Comparison of ENCODE assay signal across 8 cellular contexts in the genomic region with DNA sequence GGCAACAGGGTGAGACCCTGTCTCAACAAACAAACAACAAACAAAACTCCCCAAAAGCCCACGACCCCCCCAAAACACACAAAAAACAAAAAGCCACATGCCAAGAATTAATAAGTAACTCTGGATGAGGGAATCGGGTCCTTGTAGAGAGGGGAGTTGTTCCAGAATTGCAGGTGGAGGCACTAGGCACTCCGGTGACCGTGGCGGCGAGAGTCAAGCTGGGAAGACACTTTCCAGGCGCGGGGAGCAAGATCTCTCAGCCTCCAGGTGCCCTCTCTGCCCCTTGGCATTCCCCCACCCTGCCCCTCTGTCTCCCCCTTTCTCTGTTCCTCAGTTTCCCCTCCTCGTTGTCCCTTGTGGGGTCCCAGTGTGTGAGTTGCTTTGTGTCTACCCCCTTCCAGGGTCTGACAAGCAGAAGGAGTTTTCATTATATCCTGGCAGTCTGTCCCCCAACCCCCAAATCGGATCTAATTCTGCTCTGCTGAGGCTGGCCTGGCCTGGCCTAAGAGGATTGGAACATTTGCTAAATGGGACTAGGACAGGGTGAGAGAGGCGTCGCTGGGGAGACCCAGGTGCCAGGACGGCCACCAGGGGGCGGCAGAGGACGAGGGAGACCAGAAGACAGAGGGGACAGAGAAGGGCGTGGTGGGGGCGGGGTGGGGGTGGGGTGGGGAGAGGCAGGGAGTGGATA. TPM values are rescaled to one million over a fixed set of nuclear protein-coding genes. Genes with fewer than 3 reads are reported as not detected.
DNase-seq lines count a peak whose midpoint lies in the region; ATAC-seq, FAIRE-seq and TF ChIP-seq lines count a peak whose summit lies in the region.

No MANE protein-coding gene starts in this region.

- H3K27ac ChIP-seq in small intestine (ENCODE audit: low read depth in 1 of 2, low read length in 1 of 2) = no peak overlapping the region

- 28 to 36% (median 31%) methylated on average over 15 to 17 of the region's 17 CpGs for WGBS in small intestine, 3 donors

- intact Hi-C loops in left ventricle myocardium superior (cut with micrococcal nuclease) = no loop called here

- no peaks in the 10 kb centered on the region for H3K36me3 ChIP-seq in small intestine (ENCODE audit: control insufficient read depth in 2 of 2, insufficient read depth in 2 of 2, low read length in 2 of 2)

- TF ChIP-seq CTCF in LNCAP (IDR thresholded peaks at IDR 0.05) = peak; percentile 48

- no peaks in the 10 kb centered on the region for H3K9me3 Mint-ChIP-seq in activated naive CD8-positive, alpha-beta T cell treated with anti-CD3 and anti-CD28 coated beads, Interleukin-2, amount 50 U/mL, for 24 hours

- H3K27me3 ChIP-seq in small intestine (ENCODE audit: control insufficient read depth in 2 of 2, insufficient read depth in 2 of 2, low read length in 2 of 2) = no peaks in the 10 kb centered on the region

- no peaks in the 10 kb centered on the region for H3K36me3 Mint-ChIP-seq in activated naive CD8-positive, alpha-beta T cell treated with anti-CD3 and anti-CD28 coated beads, Interleukin-2, amount 50 U/mL, for 24 hours (ENCODE audit: low read depth)

- H3K9me3 ChIP-seq in small intestine (ENCODE audit: control insufficient read depth, low read depth) = no peaks in the 10 kb centered on the region

- ATAC-seq in activated naive CD8-positive, alpha-beta T cell treated with anti-CD3 and anti-CD28 coated beads, Interleukin-2, amount 50 U/mL, for 24 hours = peak; percentile 76
- peak; percentile 79 for ATAC-seq in left ventricle myocardium superior
- ATAC-seq in HG03520 (IDR thresholded peaks at IDR 0.05; ENCODE audit: unreplicated experiment) = no peak
- ATAC-seq in HG03460 (IDR thresholded peaks at IDR 0.05; ENCODE audit: unreplicated experiment) = no peak

- peaks cover 3% of the 10 kb centered on the region for H3K27me3 Mint-ChIP-seq in activated naive CD8-positive, alpha-beta T cell treated with anti-CD3 and anti-CD28 coated beads, Interleukin-2, amount 50 U/mL, for 24 hours

- no peaks in the 10 kb centered on the region for H3K4me1 ChIP-seq in small intestine (ENCODE audit: control insufficient read depth in 2 of 2, insufficient read depth in 1 of 2, low read depth in 1 of 2, low read length in 1 of 2)

- FAIRE-seq in small intestine (lab: Jason Lieb, UNC) = no peak

- DNase-seq in EH (ENCODE audit: low read depth) (peak; percentile 64), T-helper 1 cell (peak; percentile 41 to 71 (median 59)), left ventricle myocardium superior (peak; percentile 83), small intestine (peak; percentile 58)
- DNase-seq in activated naive CD8-positive, alpha-beta T cell treated with anti-CD3 and anti-CD28 coated beads, Interleukin-2, amount 50 U/mL, for 24 hours = peak; percentile 87

- no peaks in the 10 kb centered on the region for H3K4me1 Mint-ChIP-seq in activated naive CD8-positive, alpha-beta T cell treated with anti-CD3 and anti-CD28 coated beads, Interleukin-2, amount 50 U/mL, for 24 hours

- H3K4me3 Mint-ChIP-seq in activated naive CD8-positive, alpha-beta T cell treated with anti-CD3 and anti-CD28 coated beads, Interleukin-2, amount 50 U/mL, for 24 hours = no peak overlapping the region

- no peak overlapping the region for H3K27ac Mint-ChIP-seq in activated naive CD8-positive, alpha-beta T cell treated with anti-CD3 and anti-CD28 coated beads, Interleukin-2, amount 50 U/mL, for 24 hours

- H3K4me3 ChIP-seq in small intestine (ENCODE audit: low read depth in 1 of 2, low read length in 2 of 2) = no peak overlapping the region

RNA-seq across cellular contexts. Expression of a gene that starts 8.3 kb away (rescaled TPM):
- not detected for total RNA-seq in left ventricle myocardium superior
- not detected for polyA plus RNA-seq in small intestine

RNA-seq across cellular contexts. Expression of a gene that starts 9.1 kb away (rescaled TPM):
- total RNA-seq in left ventricle myocardium superior = not detected
- not detected for polyA plus RNA-seq in small intestine

RNA-seq across cellular contexts. Expression of a gene that starts 34.9 kb away (rescaled TPM):
- total RNA-seq in left ventricle myocardium superior = 1,300 TPM
- polyA plus RNA-seq in small intestine = 100 to 1,000 TPM; 322 to 434 (median 379) TPM

RNA-seq across cellular contexts. Expression of a gene that starts 45.6 kb away (rescaled TPM):
- not detected for total RNA-seq in left ventricle myocardium superior
- not detected for polyA plus RNA-seq in small intestine

Comparison
In these comparisons a context has a peak if more than half of its experiments do, and no peak if none do; other contexts are left out.
1. ATAC-seq: peak in activated naive CD8-positive, alpha-beta T cell treated with anti-CD3 and anti-CD28 coated beads, Interleukin-2, amount 50 U/mL, for 24 hours (single experiment) and left ventricle myocardium superior (single experiment); none in HG03520 (single experiment) and HG03460 (single experiment).
2. Peak in every context shown above with its lines, with median percentiles within 50 percentile points of each other: DNase-seq.